ENCODE assay signal across 8 cellular contexts in the genomic region with DNA sequence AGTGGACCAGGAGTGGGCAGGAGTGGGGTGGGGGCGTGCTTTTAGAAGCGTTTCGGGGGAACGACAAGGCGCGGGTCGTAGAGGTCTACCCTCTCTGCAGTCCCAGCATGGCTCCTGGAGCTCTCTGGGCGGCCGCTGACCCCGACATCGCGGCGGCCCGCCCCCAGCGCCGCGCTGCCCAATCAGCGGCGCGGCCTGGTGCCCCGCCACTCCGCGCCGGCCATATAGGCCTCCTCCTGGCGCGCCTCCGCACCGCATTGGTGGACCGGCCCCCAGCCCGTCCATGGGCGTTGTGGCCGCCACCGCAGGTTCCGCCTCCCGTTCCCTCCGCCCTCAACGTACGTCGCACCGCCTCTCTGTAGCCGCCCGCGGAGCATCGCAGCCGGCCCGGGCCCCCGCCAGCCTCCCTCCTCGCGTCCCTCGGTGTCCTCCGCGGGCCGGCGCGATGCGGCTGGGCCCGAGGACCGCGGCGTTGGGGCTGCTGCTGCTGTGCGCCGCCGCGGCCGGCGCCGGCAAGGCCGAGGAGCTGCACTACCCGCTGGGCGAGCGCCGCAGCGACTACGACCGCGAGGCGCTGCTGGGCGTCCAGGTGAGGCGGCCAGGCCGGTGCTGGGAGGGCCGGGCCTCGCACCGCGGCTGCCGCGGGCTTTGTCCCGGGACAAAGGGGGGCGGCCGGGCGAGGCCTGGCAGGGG. TPM values are rescaled to one million over a fixed set of nuclear protein-coding genes. Genes with fewer than 3 reads are reported as not detected.
DNase-seq lines count a peak whose midpoint lies in the region; ATAC-seq lines count a peak whose summit lies in the region.

A gene with protein sequence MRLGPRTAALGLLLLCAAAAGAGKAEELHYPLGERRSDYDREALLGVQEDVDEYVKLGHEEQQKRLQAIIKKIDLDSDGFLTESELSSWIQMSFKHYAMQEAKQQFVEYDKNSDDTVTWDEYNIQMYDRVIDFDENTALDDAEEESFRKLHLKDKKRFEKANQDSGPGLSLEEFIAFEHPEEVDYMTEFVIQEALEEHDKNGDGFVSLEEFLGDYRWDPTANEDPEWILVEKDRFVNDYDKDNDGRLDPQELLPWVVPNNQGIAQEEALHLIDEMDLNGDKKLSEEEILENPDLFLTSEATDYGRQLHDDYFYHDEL (plus strand): TSS at position 353 of the 693 bp plus-strand sequence. CDS start 93 bp downstream, at position 446.

- peak; percentile 95 for ATAC-seq in GM21390 (IDR thresholded peaks at IDR 0.05; ENCODE audit: unreplicated experiment)
- ATAC-seq in effector memory CD8-positive, alpha-beta T cell (replicated peaks), result peak; percentile 97
- peak; percentile 91 for ATAC-seq in memory B cell (ENCODE audit: low read depth)

- DNase-seq in Caki2 (ENCODE audit: low read depth) (peak; percentile 92), HUDEP-2 (lab: John Stamatoyannopoulos, UW; ENCODE audit: unreplicated experiment in 76 of 76) (peak in 74 of 76 experiments; percentile 26 to 94 (median 85)), NOMO-1 treated with dmso at 0.1 percent for 144 hours (lab: John Stamatoyannopoulos, UW; ENCODE audit: unreplicated experiment) (peak; percentile 92), memory B cell (ENCODE audit: low spot score in 2 of 2) (peak; percentile 81 to 86)
- peak; percentile 64 to 87 (median 75) for DNase-seq in activated CD8-positive, alpha-beta memory T cell treated with anti-CD3 and anti-CD28 coated beads for 48 hours (ENCODE audit: low read depth in 2 of 3, low spot score in 2 of 3)
- DNase-seq in effector memory CD8-positive, alpha-beta T cell, result peak; percentile 89 to 92 (median 89)
- DNase-seq in stimulated activated CD8-positive, alpha-beta memory T cell treated with anti-CD3 and anti-CD28 coated beads, Interleukin-12 subunit alpha, Interleukin-12 subunit beta, amount 100 ng/mL, for 1 hour (ENCODE audit: low read depth), result peak; percentile 85

- peak within 1 kb of the TSS; percentile 84 to 85 for H3K27ac Mint-ChIP-seq in effector memory CD8-positive, alpha-beta T cell
- peak within 1 kb of the TSS; percentile 96 for H3K27ac Mint-ChIP-seq in memory B cell

- no peaks in the 10 kb centered on the region for H3K27me3 Mint-ChIP-seq in effector memory CD8-positive, alpha-beta T cell
- H3K27me3 Mint-ChIP-seq in memory B cell, result no peaks in the 10 kb centered on the region

- peaks cover 11% of the 10 kb centered on the region for H3K36me3 Mint-ChIP-seq in effector memory CD8-positive, alpha-beta T cell (ENCODE audit: insufficient read depth)
- H3K36me3 Mint-ChIP-seq in memory B cell, result peaks cover 8% of the 10 kb centered on the region

- H3K4me3 Mint-ChIP-seq in effector memory CD8-positive, alpha-beta T cell, result peak within 1 kb of the TSS; percentile 83 to 84
- peak within 1 kb of the TSS; percentile 84 for H3K4me3 Mint-ChIP-seq in memory B cell

- in situ Hi-C loops in Caki2 (cut with HindIII; ENCODE audit: low pct_unique_long_range_greater_than_20kb, low sequenced_read_pairs), result no loop called here

- H3K4me1 Mint-ChIP-seq in effector memory CD8-positive, alpha-beta T cell (ENCODE audit: low read depth in 2 of 2), result peaks cover 13 to 23% of the 10 kb centered on the region in 2 donors
- peaks cover 17% of the 10 kb centered on the region for H3K4me1 Mint-ChIP-seq in memory B cell

- no peaks in the 10 kb centered on the region for H3K9me3 Mint-ChIP-seq in effector memory CD8-positive, alpha-beta T cell
- no peaks in the 10 kb centered on the region for H3K9me3 Mint-ChIP-seq in memory B cell

RNA-seq across cellular contexts. Expression of the gene that starts here (rescaled TPM):
- 76.2 and 121 TPM in 2 replicates for total RNA-seq in Caki2 (2014; rRNA removed; shearing (Covaris generic); ENCODE audit: low replicate concordance)

Comparison
In these comparisons a context has a peak if more than half of its experiments do, and no peak if none do; other contexts are left out.
1. Peak in every context shown above with its lines: DNase-seq and ATAC-seq.